ENCODE assay signal across 19 cellular contexts in the genomic region with DNA sequence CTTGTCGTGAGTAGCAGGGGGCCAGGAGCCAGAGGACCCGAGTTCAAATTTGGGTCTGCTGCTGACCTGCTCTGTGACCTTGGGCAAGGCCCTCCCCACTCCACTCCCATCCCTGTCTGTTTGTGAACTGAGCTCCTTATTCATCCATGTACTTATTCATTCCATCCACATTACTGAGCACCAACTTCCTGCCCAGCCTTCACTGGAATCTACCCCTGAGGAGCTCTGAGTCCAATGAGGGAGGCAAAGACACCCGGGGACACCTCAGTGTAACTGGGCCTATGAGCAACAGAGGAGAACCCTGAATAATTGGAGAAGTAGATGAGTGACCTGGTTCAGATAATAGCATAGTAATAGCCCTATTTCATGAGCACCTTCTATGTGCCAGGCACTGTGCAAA. TPM values are rescaled to one million over a fixed set of nuclear protein-coding genes. Genes with fewer than 3 reads are reported as not detected.
DNase-seq lines count a peak whose midpoint lies in the region; TF ChIP-seq lines count a peak whose summit lies in the region.
"Had no signal": no experiment of that assay in that cellular context is flagged by ENCODE, and none has a peak within 500 bp of the region (broad histone marks: within the 10 kb centered on the region; RNA-seq: fewer than 3 reads in every experiment).

No MANE protein-coding gene starts in this region.

- no peak overlapping the region for H3K4me3 ChIP-seq in vagina
- H3K4me3 ChIP-seq: ascending aorta, left lung had no signal

- H3K9me3 ChIP-seq in vagina: no peaks in the 10 kb centered on the region
- H3K9me3 ChIP-seq: ascending aorta, left lung had no signal

- H3K9me3 Mint-ChIP-seq in activated CD4-positive, alpha-beta memory T cell treated with anti-CD3 and anti-CD28 coated beads, Interleukin-2, amount 10 ng/mL, durations not matched to agents 7 days and 5 days: no peaks in the 10 kb centered on the region
- H3K9me3 Mint-ChIP-seq: activated T-helper 2 cell treated with anti-CD3 and anti-CD28 coated beads, Interferon-gamma antibody, Interleukin-2, Interleukin-4, amounts not matched to agents 10 μg/mL and 5 μg/mL and 100 μg/mL, durations not matched to agents 14 hours and 24 hours and 36 hours; naive thymus-derived CD4-positive, alpha-beta T cell; stimulated activated effector memory CD8-positive, alpha-beta T cell treated with anti-CD3 and anti-CD28 coated beads, Interleukin-12 subunit alpha, Interleukin-12 subunit beta, amount 100 ng/mL, for 72 hours had no signal

- H3K4me3 Mint-ChIP-seq in activated CD4-positive, alpha-beta memory T cell treated with anti-CD3 and anti-CD28 coated beads, Interleukin-2, amount 10 ng/mL, durations not matched to agents 7 days and 5 days: no peak overlapping the region
- H3K4me3 Mint-ChIP-seq: naive thymus-derived CD4-positive, alpha-beta T cell; stimulated activated effector memory CD8-positive, alpha-beta T cell treated with anti-CD3 and anti-CD28 coated beads, Interleukin-12 subunit alpha, Interleukin-12 subunit beta, amount 100 ng/mL, for 72 hours had no signal

- CTCF ChIA-PET in activated CD4-positive, alpha-beta memory T cell treated with anti-CD3 and anti-CD28 coated beads, Interleukin-2, amount 10 ng/mL, durations not matched to agents 7 days and 5 days (lab: Charles Lee): interaction anchor here (1.0 to 1.9 kb wide), 3 partner anchors 9 to 63 kb away, joined by 3 to 7 read pairs (median 5); partner anchors contain the start of gene BSND

- TF ChIP-seq POLR2A in vagina (IDR thresholded peaks at IDR 0.05): no peak

- no peaks in the 10 kb centered on the region for H3K4me1 ChIP-seq in vagina
- H3K4me1 ChIP-seq: ascending aorta, left lung had no signal

- no peak for TF ChIP-seq CTCF in vagina (IDR thresholded peaks at IDR 0.05)

- no peaks in the 10 kb centered on the region for H3K36me3 ChIP-seq in vagina
- H3K36me3 ChIP-seq: ascending aorta, left lung had no signal

- H3K27ac ChIP-seq in epithelial cell of prostate (peak overlapping the region; percentile 54), vagina (no peak overlapping the region)
- H3K27ac ChIP-seq: ascending aorta, left lung had no signal

- DNase-seq in GM03348 (ENCODE audit: low spot score) (peak; percentile 87), RPMI7951 (ENCODE audit: low read depth) (peak; percentile 37), epithelial cell of prostate (ENCODE audit: low read depth, low spot score) (peak; percentile 41), renal cortical epithelial cell (ENCODE audit: low read depth) (peak; percentile 57), DMS153 treated with DMSO at 0.1 percent for 48 hours (lab: John Stamatoyannopoulos, UW; ENCODE audit: unreplicated experiment) (no peak), vagina (ENCODE audit: extremely low spot score in 2 of 2) (no peak)
- DNase-seq in activated T-cell treated with anti-CD3 and anti-CD28 coated beads, Interleukin-2, amount 50 U/mL, for 48 hours: no peak
- no peak for DNase-seq in activated CD4-positive, alpha-beta memory T cell treated with anti-CD3 and anti-CD28 coated beads, Interleukin-2, amount 10 ng/mL, durations not matched to agents 7 days and 5 days
- DNase-seq: left lung; naive thymus-derived CD4-positive, alpha-beta T cell; NCI-H1930; NCI-H526 treated with DMSO at 0.1 percent for 48 hours; RPMI8226; stimulated activated CD4-positive, alpha-beta T cell treated with anti-CD3 and anti-CD28 coated beads, Interleukin-4, amount 100 ng/mL, for 24 hours had no signal

- no peaks in the 10 kb centered on the region for H3K36me3 Mint-ChIP-seq in activated CD4-positive, alpha-beta memory T cell treated with anti-CD3 and anti-CD28 coated beads, Interleukin-2, amount 10 ng/mL, durations not matched to agents 7 days and 5 days (ENCODE audit: low read depth)
- H3K36me3 Mint-ChIP-seq: naive thymus-derived CD4-positive, alpha-beta T cell; stimulated activated effector memory CD8-positive, alpha-beta T cell treated with anti-CD3 and anti-CD28 coated beads, Interleukin-12 subunit alpha, Interleukin-12 subunit beta, amount 100 ng/mL, for 72 hours had no signal

- H3K27me3 Mint-ChIP-seq in activated CD4-positive, alpha-beta memory T cell treated with anti-CD3 and anti-CD28 coated beads, Interleukin-2, amount 10 ng/mL, durations not matched to agents 7 days and 5 days: peaks cover 1% of the 10 kb centered on the region

- no peaks in the 10 kb centered on the region for H3K27me3 ChIP-seq in vagina
- H3K27me3 ChIP-seq: ascending aorta, left lung had no signal

- intact Hi-C loops in vagina (cut with DNase I): no loop called here

- H3K27ac Mint-ChIP-seq in activated CD4-positive, alpha-beta memory T cell treated with anti-CD3 and anti-CD28 coated beads, Interleukin-2, amount 10 ng/mL, durations not matched to agents 7 days and 5 days: no peak overlapping the region
- H3K27ac Mint-ChIP-seq: activated T-helper 2 cell treated with anti-CD3 and anti-CD28 coated beads, Interferon-gamma antibody, Interleukin-2, Interleukin-4, amounts not matched to agents 10 μg/mL and 5 μg/mL and 100 μg/mL, durations not matched to agents 14 hours and 24 hours and 36 hours; naive thymus-derived CD4-positive, alpha-beta T cell; stimulated activated effector memory CD8-positive, alpha-beta T cell treated with anti-CD3 and anti-CD28 coated beads, Interleukin-12 subunit alpha, Interleukin-12 subunit beta, amount 100 ng/mL, for 72 hours had no signal

- no peaks in the 10 kb centered on the region for H3K4me1 Mint-ChIP-seq in activated CD4-positive, alpha-beta memory T cell treated with anti-CD3 and anti-CD28 coated beads, Interleukin-2, amount 10 ng/mL, durations not matched to agents 7 days and 5 days
- H3K4me1 Mint-ChIP-seq: naive thymus-derived CD4-positive, alpha-beta T cell; stimulated activated effector memory CD8-positive, alpha-beta T cell treated with anti-CD3 and anti-CD28 coated beads, Interleukin-12 subunit alpha, Interleukin-12 subunit beta, amount 100 ng/mL, for 72 hours had no signal

- POLR2A ChIA-PET in activated CD4-positive, alpha-beta memory T cell treated with anti-CD3 and anti-CD28 coated beads, Interleukin-2, amount 10 ng/mL, durations not matched to agents 7 days and 5 days (lab: Charles Lee): no interaction called here

RNA-seq across cellular contexts. Expression of gene BSND, which starts 8.9 kb away (rescaled TPM):
- not detected in 2 replicates for total RNA-seq in RPMI7951 (2014; rRNA removed; shearing (Covaris generic))
- total RNA-seq in renal cortical epithelial cell: 0.45 TPM in 1 of 2 replicates, not detected in the other
- total RNA-seq in vagina: not detected
- under 1 TPM; 0.08 to 0.13 TPM for total RNA-seq in activated CD4-positive, alpha-beta memory T cell treated with anti-CD3 and anti-CD28 coated beads, Interleukin-2, amount 10 ng/mL, durations not matched to agents 7 days and 5 days
- total RNA-seq: activated T-helper 2 cell treated with anti-CD3 and anti-CD28 coated beads, Interferon-gamma antibody, Interleukin-2, Interleukin-4, amounts not matched to agents 10 μg/mL and 5 μg/mL and 100 μg/mL, durations not matched to agents 14 hours and 24 hours and 36 hours; ascending aorta; H4; left lung; urinary bladder had no signal

RNA-seq across cellular contexts. Expression of gene TMEM61, which starts 27.2 kb away (rescaled TPM):
- total RNA-seq in RPMI7951 (2014; rRNA removed; shearing (Covaris generic)): not detected in 2 replicates
- total RNA-seq in renal cortical epithelial cell: 0.35 TPM in 1 of 2 replicates, not detected in the other
- 3.4 TPM for total RNA-seq in vagina
- not detected for total RNA-seq in activated CD4-positive, alpha-beta memory T cell treated with anti-CD3 and anti-CD28 coated beads, Interleukin-2, amount 10 ng/mL, durations not matched to agents 7 days and 5 days
- total RNA-seq: ascending aorta; naive thymus-derived CD4-positive, alpha-beta T cell; urinary bladder had no signal

RNA-seq across cellular contexts. Expression of gene PCSK9, which starts 31.7 kb away (rescaled TPM):
- total RNA-seq in RPMI7951 (2014; rRNA removed; shearing (Covaris generic)): under 0.01 TPM in 1 of 2 replicates, not detected in the other
- 1.1 and 17.5 TPM in 2 replicates for total RNA-seq in renal cortical epithelial cell
- 0.25 TPM for total RNA-seq in vagina
- total RNA-seq in activated CD4-positive, alpha-beta memory T cell treated with anti-CD3 and anti-CD28 coated beads, Interleukin-2, amount 10 ng/mL, durations not matched to agents 7 days and 5 days: under 1 TPM; 0.05 to 0.18 TPM
- total RNA-seq: ascending aorta; naive thymus-derived CD4-positive, alpha-beta T cell had no signal

Comparison
In these comparisons a context has a peak if more than half of its experiments do, and no peak if none do; other contexts are left out.
1. DNase-seq: peak in GM03348 (single experiment), RPMI7951 (single experiment), epithelial cell of prostate (single experiment) and renal cortical epithelial cell (single experiment); none in DMS153 treated with DMSO at 0.1 percent for 48 hours (single experiment), vagina (0 of 2), activated T-cell treated with anti-CD3 and anti-CD28 coated beads, Interleukin-2, amount 50 U/mL, for 48 hours (0 of 2) and activated CD4-positive, alpha-beta memory T cell treated with anti-CD3 and anti-CD28 coated beads, Interleukin-2, amount 10 ng/mL, durations not matched to agents 7 days and 5 days (single experiment).